In the genomic region with DNA sequence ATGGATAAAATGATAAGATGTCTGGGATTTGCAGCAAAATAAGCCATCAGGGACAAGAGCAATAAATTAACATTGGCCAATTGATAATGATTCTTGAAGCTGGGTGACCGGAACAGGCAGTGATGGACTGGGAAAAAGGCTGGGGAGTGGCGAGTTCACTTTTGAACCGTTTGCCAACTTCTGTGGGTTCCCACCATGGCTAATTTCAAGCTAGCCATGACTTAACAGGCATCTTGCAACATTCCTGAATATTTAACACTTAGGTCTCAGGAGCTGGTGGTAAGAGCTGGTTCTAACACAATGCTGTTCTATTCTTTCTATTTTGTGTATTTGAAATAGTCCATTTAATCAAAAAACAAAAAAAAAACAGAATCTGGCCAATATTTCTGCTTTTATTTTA, we compare ENCODE assay signal across 19 cellular contexts. TPM values are rescaled to one million over a fixed set of nuclear protein-coding genes. Genes with fewer than 3 reads are reported as not detected.
DNase-seq lines count a peak whose midpoint lies in the region; ATAC-seq lines count a peak whose summit lies in the region.
"Had no signal": no experiment of that assay in that cellular context is flagged by ENCODE, and none has a peak within 500 bp of the region (broad histone marks: within the 10 kb centered on the region; RNA-seq: fewer than 3 reads in every experiment).

No MANE protein-coding gene starts in this region.

- 64% methylated on average over 3 of the region's 3 CpGs for WGBS in mesenchymal stem cell

- H3K27ac ChIP-seq in SJCRH30: peak overlapping the region; percentile 59
- no peak overlapping the region for H3K27ac ChIP-seq in mesenchymal stem cell (ENCODE audit: low read length, poor library complexity, severe bottlenecking)
- H3K27ac ChIP-seq: 22Rv1 had no signal

- no peak overlapping the region for H4K8ac ChIP-seq in mesenchymal stem cell (ENCODE audit: low read length)

- H3K4me1 ChIP-seq in SJCRH30 (peaks cover 8% of the 10 kb centered on the region; the same call in 1 of the 2 replicates), mesenchymal stem cell (ENCODE audit: control insufficient read depth, insufficient read depth, low read depth, low read length) (peaks cover 2% of the 10 kb centered on the region)

- no peak overlapping the region for H3K14ac ChIP-seq in mesenchymal stem cell (ENCODE audit: low read length in 2 of 2)

- no peak overlapping the region for H2BK15ac ChIP-seq in mesenchymal stem cell (ENCODE audit: low read depth, poor library complexity, severe bottlenecking)

- H3K36me3 ChIP-seq in SJCRH30 (no peaks in the 10 kb centered on the region), mesenchymal stem cell (ENCODE audit: control insufficient read depth in 1 of 2, insufficient read depth in 2 of 2, low read depth in 1 of 2, low read length in 2 of 2) (no peaks in the 10 kb centered on the region)

- H3K9ac ChIP-seq in mesenchymal stem cell (ENCODE audit: low read length): no peak overlapping the region

- H3K79me1 ChIP-seq in mesenchymal stem cell (replicated peaks; ENCODE audit: low read length, poor library complexity, severe bottlenecking): no peaks in the 10 kb centered on the region

- no peak overlapping the region for H2AK5ac ChIP-seq in mesenchymal stem cell (ENCODE audit: low read length, severe bottlenecking)

- no peak overlapping the region for H2BK5ac ChIP-seq in mesenchymal stem cell (ENCODE audit: low read depth, low read length, poor library complexity, severe bottlenecking)

- H3K27me3 ChIP-seq in SJCRH30 (no peaks in the 10 kb centered on the region), mesenchymal stem cell (ENCODE audit: control insufficient read depth in 1 of 2, insufficient read depth in 1 of 2, low read length in 2 of 2) (peaks cover 0 to 2% of the 10 kb centered on the region in 2 experiments)

- no peak overlapping the region for H3K18ac ChIP-seq in mesenchymal stem cell (ENCODE audit: low read depth in 1 of 2, low read length in 2 of 2)

- no peak for ATAC-seq in left ventricle myocardium superior
- ATAC-seq in HG02938 (IDR thresholded peaks at IDR 0.05; ENCODE audit: unreplicated experiment): no peak

- H3K9me3 ChIP-seq in SJCRH30 (replicated peaks): no peaks in the 10 kb centered on the region
- H3K9me3 ChIP-seq in mesenchymal stem cell (ENCODE audit: control insufficient read depth, low read length): no peaks in the 10 kb centered on the region

- H2AFZ ChIP-seq in mesenchymal stem cell (ENCODE audit: low read depth, low read length): no peak overlapping the region

- H2BK12ac ChIP-seq in mesenchymal stem cell (ENCODE audit: low read length in 2 of 2): no peak overlapping the region

- no peak overlapping the region for H2BK120ac ChIP-seq in mesenchymal stem cell (ENCODE audit: low read depth, low read length)

- H3K4me3 ChIP-seq in SJCRH30 (no peak overlapping the region), mesenchymal stem cell (ENCODE audit: insufficient read depth in 1 of 2, low read depth in 1 of 2, low read length in 2 of 2) (no peak overlapping the region)

- H3K4me2 ChIP-seq in mesenchymal stem cell (ENCODE audit: low read length, poor library complexity, severe bottlenecking): no peak overlapping the region

- no peak overlapping the region for H3K4ac ChIP-seq in mesenchymal stem cell (ENCODE audit: low read depth in 1 of 2, low read length in 2 of 2)

- no peak overlapping the region for H3K23ac ChIP-seq in mesenchymal stem cell (ENCODE audit: low read length in 2 of 2)

- intact Hi-C loops in left ventricle myocardium superior (cut with micrococcal nuclease): no loop called here

- peak; percentile 8 for DNase-seq in A172 (ENCODE audit: low spot score)
- DNase-seq in SJCRH30: peak in 1 of 2 experiments; percentile 27
- DNase-seq in astrocyte of the hippocampus (ENCODE audit: low read depth, low spot score): peak; percentile 84
- DNase-seq in renal cortical epithelial cell (ENCODE audit: low read depth): peak; percentile 51
- no peak for DNase-seq in left ventricle myocardium superior
- DNase-seq in NOMO-1 (lab: John Stamatoyannopoulos, UW; ENCODE audit: unreplicated experiment in 2 of 2): no peak
- no peak for DNase-seq in mesenchymal stem cell
- DNase-seq: GF-D8, HFFc6, KBM-7, NCI-H1092, NCI-H1436 treated with DMSO at 0.1 percent for 48 hours, NCI-H2029, NCI-H2227 treated with DMSO at 0.1 percent for 48 hours, NCI-H524, NCI-H774, OCI-M1 had no signal

- H4K91ac ChIP-seq in mesenchymal stem cell (ENCODE audit: low read length): no peak overlapping the region

RNA-seq across cellular contexts. Expression of gene CD83, which starts 37.6 kb away (rescaled TPM):
- total RNA-seq in A172 (2014; rRNA removed; shearing (Covaris generic)): 4.4 and 5.3 TPM in 2 replicates
- 13.2 and 15.0 TPM in 2 replicates for total RNA-seq in SJCRH30 (2014; rRNA removed; shearing (Covaris generic))
- total RNA-seq in renal cortical epithelial cell (5.4 and 11.3 TPM in 2 replicates), left ventricle myocardium superior (1.6 TPM)
- 1.4 TPM for polyA plus RNA-seq in mesenchymal stem cell (2013, experiment 1 of 2)
- polyA plus RNA-seq in mesenchymal stem cell (2013, experiment 2 of 2): 1.2 TPM

Comparison
In these comparisons a context has a peak if more than half of its experiments do, and no peak if none do; other contexts are left out.
1. DNase-seq: peak in A172 (single experiment), astrocyte of the hippocampus (single experiment) and renal cortical epithelial cell (single experiment); none in left ventricle myocardium superior (single experiment), NOMO-1 (0 of 2) and mesenchymal stem cell (single experiment).